Comparison of ENCODE assay signal across 30 cellular contexts in the genomic region with DNA sequence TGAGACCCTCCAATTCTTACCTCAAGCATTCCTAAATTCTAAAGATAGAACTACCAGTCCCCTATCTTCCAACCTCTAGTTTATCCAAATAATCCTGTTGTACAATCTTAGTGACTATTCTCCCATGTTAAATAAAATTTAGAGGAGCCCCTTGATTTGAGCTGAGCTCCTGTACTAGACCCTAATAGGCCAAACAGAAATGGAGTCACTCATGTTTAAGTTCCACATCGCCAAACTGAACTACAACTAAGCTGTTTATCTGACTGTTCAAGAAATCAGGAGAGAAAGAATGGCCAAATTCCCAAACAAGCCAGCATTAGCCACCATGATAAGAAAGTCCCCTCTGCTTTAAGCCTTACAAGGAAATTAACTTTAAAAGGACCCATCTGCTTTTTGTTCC.
"Had no signal": no experiment of that assay in that cellular context is flagged by ENCODE, and none has a peak within 500 bp of the region (broad histone marks: within the 10 kb centered on the region; RNA-seq: fewer than 3 reads in every experiment).

No MANE protein-coding gene starts in this region.

- H3K4me3 Mint-ChIP-seq: immature natural killer cell; naive thymus-derived CD4-positive, alpha-beta T cell; natural killer cell treated with Interleukin-12 subunit alpha and Interleukin-12 subunit beta and Interleukin-15 and Interleukin-18, amount 100 ng/mL, for 72 hours; stimulated activated effector memory CD8-positive, alpha-beta T cell treated with anti-CD3 and anti-CD28 coated beads, Interleukin-12 subunit alpha, Interleukin-12 subunit beta, amount 100 ng/mL, for 72 hours; stimulated activated naive CD8-positive, alpha-beta T cell treated with anti-CD3 and anti-CD28 coated beads, Interleukin-15, Interleukin-2, amounts not matched to agents 100 ng/mL and 50 ng/mL, for 24 hours had no signal

- DNase-seq: hypothalamus; immature natural killer cell; kidney; left colon; left lung; mesendoderm; midbrain; mucosa of descending colon; naive thymus-derived CD4-positive, alpha-beta T cell; nucleus accumbens; pancreas; posterior cingulate gyrus; retina; sigmoid colon; small intestine; spleen; stimulated activated CD4-positive, alpha-beta T cell treated with anti-CD3 and anti-CD28 coated beads, Interleukin-4, amount 100 ng/mL, for 24 hours; stimulated activated naive CD4-positive, alpha-beta T cell; tibial artery; trophoblast cell; upper lobe of right lung; uterus had no signal

- H3K9me3 Mint-ChIP-seq: immature natural killer cell; natural killer cell treated with Interleukin-12 subunit alpha and Interleukin-12 subunit beta and Interleukin-15 and Interleukin-18, amount 100 ng/mL, for 72 hours; stimulated activated effector memory CD8-positive, alpha-beta T cell treated with anti-CD3 and anti-CD28 coated beads, Interleukin-12 subunit alpha, Interleukin-12 subunit beta, amount 100 ng/mL, for 72 hours; stimulated activated naive CD8-positive, alpha-beta T cell treated with anti-CD3 and anti-CD28 coated beads, Interleukin-15, Interleukin-2, amounts not matched to agents 100 ng/mL and 50 ng/mL, for 24 hours had no signal

- H3K9me3 ChIP-seq: left lung, mucosa of descending colon, pancreas, prostate gland, sigmoid colon, spleen, suprapubic skin, thoracic aorta, tibial artery, upper lobe of right lung, uterus had no signal

- H3K4me3 ChIP-seq: left lung, lung, mucosa of descending colon, pancreas, prostate gland, sigmoid colon, spleen, suprapubic skin, thoracic aorta, tibial artery, upper lobe of right lung, uterus had no signal

- H3K27me3 ChIP-seq: left lung, pancreas, sigmoid colon, spleen, suprapubic skin, tibial artery, upper lobe of right lung, uterus had no signal

- H3K36me3 Mint-ChIP-seq: immature natural killer cell; naive thymus-derived CD4-positive, alpha-beta T cell; natural killer cell treated with Interleukin-12 subunit alpha and Interleukin-12 subunit beta and Interleukin-15 and Interleukin-18, amount 100 ng/mL, for 72 hours; stimulated activated effector memory CD8-positive, alpha-beta T cell treated with anti-CD3 and anti-CD28 coated beads, Interleukin-12 subunit alpha, Interleukin-12 subunit beta, amount 100 ng/mL, for 72 hours had no signal

- H3K36me3 ChIP-seq: left lung, pancreas, prostate gland, sigmoid colon, spleen, suprapubic skin, thoracic aorta, tibial artery, upper lobe of right lung, uterus had no signal

- H3K27ac Mint-ChIP-seq: immature natural killer cell; natural killer cell treated with Interleukin-12 subunit alpha and Interleukin-12 subunit beta and Interleukin-15 and Interleukin-18, amount 100 ng/mL, for 72 hours; stimulated activated effector memory CD8-positive, alpha-beta T cell treated with anti-CD3 and anti-CD28 coated beads, Interleukin-12 subunit alpha, Interleukin-12 subunit beta, amount 100 ng/mL, for 72 hours; stimulated activated naive CD8-positive, alpha-beta T cell treated with anti-CD3 and anti-CD28 coated beads, Interleukin-15, Interleukin-2, amounts not matched to agents 100 ng/mL and 50 ng/mL, for 24 hours had no signal

- ATAC-seq: left colon; left lung; mucosa of descending colon; naive thymus-derived CD4-positive, alpha-beta T cell; natural killer cell treated with Interleukin-12 subunit alpha and Interleukin-12 subunit beta and Interleukin-15 and Interleukin-18, amount 100 ng/mL, for 72 hours; pancreas; right cardiac atrium; stimulated activated effector memory CD8-positive, alpha-beta T cell treated with anti-CD3 and anti-CD28 coated beads, Interleukin-12 subunit alpha, Interleukin-12 subunit beta, amount 100 ng/mL, for 72 hours; upper lobe of right lung had no signal

- H3K4me1 Mint-ChIP-seq: immature natural killer cell; naive thymus-derived CD4-positive, alpha-beta T cell; stimulated activated effector memory CD8-positive, alpha-beta T cell treated with anti-CD3 and anti-CD28 coated beads, Interleukin-12 subunit alpha, Interleukin-12 subunit beta, amount 100 ng/mL, for 72 hours had no signal

- H3K4me1 ChIP-seq: left lung, pancreas, prostate gland, sigmoid colon, spleen, suprapubic skin, tibial artery, upper lobe of right lung, uterus had no signal

- H3K27ac ChIP-seq: left lung, pancreas, prostate gland, sigmoid colon, spleen, suprapubic skin, thoracic aorta, tibial artery, upper lobe of right lung, uterus had no signal
